Comparison of ENCODE assay signal across 1 cellular context in the genomic region with DNA sequence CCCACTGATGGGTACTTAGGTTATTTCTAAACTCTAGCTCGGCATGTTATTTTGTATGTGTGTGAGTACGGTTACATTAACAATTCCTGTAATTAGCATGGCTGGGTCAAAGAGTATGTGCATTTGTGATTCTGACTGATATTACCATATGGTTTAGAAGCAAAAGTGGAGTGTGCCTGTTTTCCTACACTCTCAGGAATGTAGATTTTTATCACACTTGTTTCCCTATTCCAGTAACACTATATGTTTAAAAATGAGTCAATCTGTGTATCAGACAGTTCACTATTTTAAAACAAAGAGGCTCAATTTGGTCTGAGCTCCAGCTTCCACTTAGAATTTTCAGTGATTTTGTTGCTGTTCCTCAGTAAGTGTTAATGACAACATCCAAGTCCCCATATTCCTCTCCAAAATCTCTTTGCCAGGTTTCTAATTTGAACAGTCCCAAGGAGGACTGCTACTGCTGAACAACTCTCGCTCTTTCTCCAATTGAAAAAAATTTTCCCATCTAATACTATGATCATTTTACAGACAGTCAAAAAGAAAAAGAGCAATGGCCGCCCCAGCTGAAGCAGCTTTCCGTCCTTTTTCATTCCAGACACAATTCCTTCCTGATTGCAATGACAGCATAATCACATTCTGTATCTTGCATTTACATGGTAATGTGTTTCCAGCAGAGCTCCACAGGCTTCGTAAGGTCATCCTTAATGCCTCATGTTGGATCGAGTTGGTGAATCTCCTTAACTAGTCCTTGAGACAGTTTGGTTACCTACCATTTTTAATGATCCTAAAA.
TF ChIP-seq lines count a peak whose summit lies in the region.

No MANE protein-coding gene starts in this region.

TF ChIP-seq in K562, 482 proteins besides CTCF, POLR2A, EP300 and RAD21:
- TF ChIP-seq, protein P1, sequence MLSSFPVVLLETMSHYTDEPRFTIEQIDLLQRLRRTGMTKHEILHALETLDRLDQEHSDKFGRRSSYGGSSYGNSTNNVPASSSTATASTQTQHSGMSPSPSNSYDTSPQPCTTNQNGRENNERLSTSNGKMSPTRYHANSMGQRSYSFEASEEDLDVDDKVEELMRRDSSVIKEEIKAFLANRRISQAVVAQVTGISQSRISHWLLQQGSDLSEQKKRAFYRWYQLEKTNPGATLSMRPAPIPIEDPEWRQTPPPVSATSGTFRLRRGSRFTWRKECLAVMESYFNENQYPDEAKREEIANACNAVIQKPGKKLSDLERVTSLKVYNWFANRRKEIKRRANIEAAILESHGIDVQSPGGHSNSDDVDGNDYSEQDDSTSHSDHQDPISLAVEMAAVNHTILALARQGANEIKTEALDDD (IDR thresholded peaks at IDR 0.05): peak; percentile 51; the same call in 1 of the 2 replicates
- TF ChIP-seq, protein P2, sequence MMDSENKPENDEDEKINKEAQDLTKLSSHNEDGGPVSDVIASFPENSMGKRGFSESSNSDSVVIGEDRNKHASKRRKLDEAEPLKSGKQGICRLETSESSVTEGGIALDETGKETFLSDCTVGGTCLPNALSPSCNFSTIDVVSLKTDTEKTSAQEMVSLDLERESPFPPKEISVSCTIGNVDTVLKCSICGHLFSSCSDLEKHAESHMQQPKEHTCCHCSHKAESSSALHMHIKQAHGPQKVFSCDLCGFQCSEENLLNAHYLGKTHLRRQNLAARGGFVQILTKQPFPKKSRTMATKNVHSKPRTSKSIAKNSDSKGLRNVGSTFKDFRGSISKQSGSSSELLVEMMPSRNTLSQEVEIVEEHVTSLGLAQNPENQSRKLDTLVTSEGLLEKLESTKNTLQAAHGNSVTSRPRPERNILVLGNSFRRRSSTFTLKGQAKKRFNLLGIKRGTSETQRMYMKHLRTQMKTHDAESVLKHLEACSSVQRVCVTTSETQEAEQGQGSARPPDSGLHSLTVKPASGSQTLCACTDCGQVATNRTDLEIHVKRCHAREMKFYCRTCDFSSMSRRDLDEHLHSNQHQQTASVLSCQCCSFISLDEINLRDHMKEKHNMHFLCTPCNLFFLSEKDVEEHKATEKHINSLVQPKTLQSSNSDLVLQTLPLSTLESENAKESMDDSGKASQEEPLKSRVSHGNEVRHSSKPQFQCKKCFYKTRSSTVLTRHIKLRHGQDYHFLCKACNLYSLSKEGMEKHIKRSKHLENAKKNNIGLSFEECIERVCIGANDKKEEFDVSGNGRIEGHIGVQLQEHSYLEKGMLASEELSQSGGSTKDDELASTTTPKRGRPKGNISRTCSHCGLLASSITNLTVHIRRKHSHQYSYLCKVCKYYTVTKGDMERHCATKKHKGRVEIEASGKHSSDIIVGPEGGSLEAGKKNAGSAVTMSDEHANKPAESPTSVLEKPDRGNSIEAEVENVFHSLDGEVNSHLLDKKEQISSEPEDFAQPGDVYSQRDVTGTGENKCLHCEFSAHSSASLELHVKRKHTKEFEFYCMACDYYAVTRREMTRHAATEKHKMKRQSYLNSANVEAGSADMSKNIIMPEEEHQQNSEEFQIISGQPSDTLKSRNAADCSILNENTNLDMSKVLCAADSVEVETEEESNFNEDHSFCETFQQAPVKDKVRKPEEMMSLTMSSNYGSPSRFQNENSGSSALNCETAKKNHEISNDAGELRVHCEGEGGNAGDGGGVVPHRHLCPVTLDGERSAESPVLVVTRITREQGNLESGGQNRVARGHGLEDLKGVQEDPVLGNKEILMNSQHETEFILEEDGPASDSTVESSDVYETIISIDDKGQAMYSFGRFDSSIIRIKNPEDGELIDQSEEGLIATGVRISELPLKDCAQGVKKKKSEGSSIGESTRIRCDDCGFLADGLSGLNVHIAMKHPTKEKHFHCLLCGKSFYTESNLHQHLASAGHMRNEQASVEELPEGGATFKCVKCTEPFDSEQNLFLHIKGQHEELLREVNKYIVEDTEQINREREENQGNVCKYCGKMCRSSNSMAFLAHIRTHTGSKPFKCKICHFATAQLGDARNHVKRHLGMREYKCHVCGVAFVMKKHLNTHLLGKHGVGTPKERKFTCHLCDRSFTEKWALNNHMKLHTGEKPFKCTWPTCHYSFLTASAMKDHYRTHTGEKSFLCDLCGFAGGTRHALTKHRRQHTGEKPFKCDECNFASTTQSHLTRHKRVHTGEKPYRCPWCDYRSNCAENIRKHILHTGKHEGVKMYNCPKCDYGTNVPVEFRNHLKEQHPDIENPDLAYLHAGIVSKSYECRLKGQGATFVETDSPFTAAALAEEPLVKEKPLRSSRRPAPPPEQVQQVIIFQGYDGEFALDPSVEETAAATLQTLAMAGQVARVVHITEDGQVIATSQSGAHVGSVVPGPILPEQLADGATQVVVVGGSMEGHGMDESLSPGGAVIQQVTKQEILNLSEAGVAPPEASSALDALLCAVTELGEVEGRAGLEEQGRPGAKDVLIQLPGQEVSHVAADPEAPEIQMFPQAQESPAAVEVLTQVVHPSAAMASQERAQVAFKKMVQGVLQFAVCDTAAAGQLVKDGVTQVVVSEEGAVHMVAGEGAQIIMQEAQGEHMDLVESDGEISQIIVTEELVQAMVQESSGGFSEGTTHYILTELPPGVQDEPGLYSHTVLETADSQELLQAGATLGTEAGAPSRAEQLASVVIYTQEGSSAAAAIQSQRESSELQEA (IDR thresholded peaks at IDR 0.05; ENCODE audit: low read depth): no peak
